In genomic region chr10:69800109-69800508, GRCh38 we compare ENCODE assay signal across 1 cellular context.
A peak's percentile ranks its signal among the peaks of the same experiment; 100 is the strongest.
TF ChIP-seq lines count a peak whose summit lies in the region.

No MANE protein-coding gene starts in this region.

TF ChIP-seq in WTC11, 78 proteins besides CTCF, POLR2A, EP300 and RAD21 (continued from another document):
- TF ChIP-seq ESRRA (CRISPR knock-in tag; IDR thresholded peaks at IDR 0.05; ENCODE audit: borderline replicate concordance) (no peak), ZNF423 (CRISPR knock-in tag; IDR thresholded peaks at IDR 0.05) (0 out of 2 replicates have a peak, but pooled peaks have one; percentile 9)
